16 cellular contexts compared by ENCODE assay signal in the genomic region with DNA sequence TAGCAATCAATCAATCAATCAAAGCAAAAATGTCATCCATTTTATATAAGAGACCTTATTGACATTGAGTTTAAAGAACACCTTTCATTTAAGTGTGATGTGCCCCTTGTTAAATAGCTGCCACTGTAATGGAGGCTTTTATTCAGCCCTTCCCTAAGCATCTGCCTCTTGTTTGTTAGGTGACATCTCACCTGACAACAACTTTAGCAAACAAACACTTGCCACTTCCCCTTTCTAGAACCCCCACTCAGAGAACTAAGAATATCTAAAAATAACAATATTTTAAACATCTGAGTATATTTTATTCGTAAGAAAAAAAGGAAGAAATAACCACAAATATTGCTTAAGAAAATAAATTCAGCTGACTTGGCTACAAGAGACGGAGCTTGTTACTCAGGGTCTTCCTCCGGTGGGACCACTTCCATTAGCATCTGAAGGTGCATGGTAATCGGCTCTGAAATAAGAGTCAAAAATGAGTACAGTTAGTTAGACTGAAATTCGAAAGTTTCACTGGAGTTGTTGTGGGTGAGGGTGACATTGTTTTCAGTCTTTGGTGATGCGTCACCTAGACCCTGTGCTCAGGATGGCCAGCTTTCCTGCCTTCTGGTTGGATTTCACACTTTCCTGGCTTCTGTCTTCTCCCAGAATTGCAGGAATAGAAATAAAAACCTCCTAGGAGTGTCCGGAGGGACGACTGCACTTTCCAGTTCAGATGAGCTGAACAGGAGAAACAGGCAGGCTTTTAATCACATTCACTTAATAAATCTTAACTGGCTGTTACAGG. TPM values are rescaled to one million over a fixed set of nuclear protein-coding genes. Genes with fewer than 3 reads are reported as not detected.
DNase-seq lines count a peak whose midpoint lies in the region; ATAC-seq and TF ChIP-seq lines count a peak whose summit lies in the region.
"Had no signal": no experiment of that assay in that cellular context is flagged by ENCODE, and none has a peak within 500 bp of the region (broad histone marks: within the 10 kb centered on the region; RNA-seq: fewer than 3 reads in every experiment).

No MANE protein-coding gene starts in this region.

- no peaks in the 10 kb centered on the region for H3K9me3 ChIP-seq in SJSA1 (replicated peaks)
- H3K9me3 ChIP-seq: ovary had no signal

- no peaks in the 10 kb centered on the region; the same call in 1 of the 2 replicates for H3K27me3 ChIP-seq in SJSA1 (replicated peaks)
- H3K27me3 ChIP-seq: ovary had no signal

- no peak for TF ChIP-seq CTCF in GM20000 (IDR thresholded peaks at IDR 0.05; ENCODE audit: extremely low read depth, missing control alignments)

- H3K4me1 ChIP-seq in SJSA1 (replicated peaks): peaks cover 14% of the 10 kb centered on the region

- peak overlapping the region; percentile 83 for H3K27ac ChIP-seq in SJSA1
- H3K27ac ChIP-seq: epithelial cell of prostate, ovary had no signal

- H3K4me3 ChIP-seq in SJSA1: no peak overlapping the region
- H3K4me3 ChIP-seq: ovary had no signal

- no peaks in the 10 kb centered on the region for H3K36me3 ChIP-seq in SJSA1
- H3K36me3 ChIP-seq: ovary had no signal

- ATAC-seq in HG02642 (IDR thresholded peaks at IDR 0.05; ENCODE audit: poor library complexity, unreplicated experiment) (no peak), HG03175 (IDR thresholded peaks at IDR 0.05; ENCODE audit: unreplicated experiment) (no peak)

- DNase-seq in A172 (ENCODE audit: low spot score) (peak; percentile 95), GM20000 (ENCODE audit: low spot score) (peak; percentile 8), SJSA1 (ENCODE audit: low read depth in 1 of 2, low spot score in 2 of 2) (peak; percentile 62 to 68), glomerular visceral epithelial cell (ENCODE audit: extremely low spot score) (peak; percentile 88), NCI-H82 (lab: John Stamatoyannopoulos, UW) (no peak), NCI-H226 (no peak)
- DNase-seq: central memory CD4-positive, alpha-beta T cell; mesendoderm; NCI-H1417; NCI-H526 treated with DMSO at 0.1 percent for 48 hours; ovary; Right ventricle myocardium superior; stimulated activated CD4-positive, alpha-beta T cell treated with anti-CD3 and anti-CD28 coated beads, Interleukin-12 subunit alpha, Interleukin-12 subunit beta, amount 100 ng/mL, for 4 hours had no signal

RNA-seq across cellular contexts. Expression of gene SLC7A9, which starts 39.1 kb away (rescaled TPM):
- total RNA-seq in A172 (2014; rRNA removed; shearing (Covaris generic)): not detected in 2 replicates
- total RNA-seq in SJSA1 (2014; rRNA removed; shearing (Covaris generic)): not detected in 2 replicates
- total RNA-seq: Right ventricle myocardium superior had no signal

Comparison
In these comparisons a context has a peak if more than half of its experiments do, and no peak if none do; other contexts are left out.
1. DNase-seq: peak in A172 (single experiment), GM20000 (single experiment), SJSA1 (2 of 2) and glomerular visceral epithelial cell (single experiment); none in NCI-H82 (single experiment) and NCI-H226 (single experiment).